ENCODE assay signal across 1 cellular context in genomic region chr12:130870442-130871285, GRCh38.
A peak's percentile ranks its signal among the peaks of the same experiment; 100 is the strongest.
TF ChIP-seq lines count a peak whose summit lies in the region.

No MANE protein-coding gene starts in this region.

TF ChIP-seq in HepG2, 621 proteins besides CTCF, POLR2A, EP300 and RAD21 (continued from another document and continues in another):
- TF ChIP-seq ARID4A (CRISPR knock-in tag; IDR thresholded peaks at IDR 0.05; ENCODE audit: borderline replicate concordance) (peak; percentile 16; the same call in 1 of the 2 replicates), ZMYM4 (CRISPR knock-in tag; IDR thresholded peaks at IDR 0.05) (peak; percentile 36; the same call in 1 of the 2 replicates), ZNF614 (CRISPR knock-in tag; IDR thresholded peaks at IDR 0.05; ENCODE audit: borderline replicate concordance) (no peak), SRSF1 (optimal IDR thresholded peaks at IDR 0.05; ENCODE audit: low read depth, low read length) (peak; percentile 69), ZNF12 (CRISPR knock-in tag; IDR thresholded peaks at IDR 0.05) (peak; percentile 82; the same call in 1 of the 2 replicates), ZNF597 (CRISPR knock-in tag; IDR thresholded peaks at IDR 0.05) (no peak), MTF1 (CRISPR knock-in tag; IDR thresholded peaks at IDR 0.05) (no peak), USF2 (IDR thresholded peaks at IDR 0.05; ENCODE audit: low read depth, low read length) (no peak), USF2 (CRISPR knock-in tag; IDR thresholded peaks at IDR 0.05; ENCODE audit: borderline replicate concordance) (0 out of 2 replicates have a peak, but pooled peaks have one; percentile 29), KAT2B (IDR thresholded peaks at IDR 0.05; ENCODE audit: borderline replicate concordance, low read depth, low read length) (no peak), POLR2AphosphoS2 (IDR thresholded peaks at IDR 0.05; ENCODE audit: low read depth, low read length) (no peak), NR2F2 (IDR thresholded peaks at IDR 0.05; ENCODE audit: borderline replicate concordance, low read depth) (no peak), ZNF724P (CRISPR knock-in tag; IDR thresholded peaks at IDR 0.05; ENCODE audit: borderline replicate concordance) (no peak), ZFP90 (CRISPR knock-in tag; IDR thresholded peaks at IDR 0.05; ENCODE audit: borderline replicate concordance) (peak; percentile 30; the same call in 1 of the 2 replicates), RFX3 (CRISPR knock-in tag; IDR thresholded peaks at IDR 0.05) (peak; percentile 51; the same call in 1 of the 2 replicates), ZNF343 (CRISPR knock-in tag; IDR thresholded peaks at IDR 0.05) (no peak), RBM22 (optimal IDR thresholded peaks at IDR 0.05; ENCODE audit: low read length) (peak; percentile 33), ZNF251 (CRISPR knock-in tag; IDR thresholded peaks at IDR 0.05) (no peak), SRY (CRISPR knock-in tag; IDR thresholded peaks at IDR 0.05) (no peak), ZNF788 (CRISPR knock-in tag; IDR thresholded peaks at IDR 0.05; ENCODE audit: borderline replicate concordance) (peak; percentile 23; the same call in 1 of the 2 replicates), PHF5A (CRISPR knock-in tag; IDR thresholded peaks at IDR 0.05; ENCODE audit: low read depth, unreplicated experiment) (no peak), HOXA9 (CRISPR knock-in tag; IDR thresholded peaks at IDR 0.05; ENCODE audit: borderline replicate concordance) (no peak), ZBTB44 (CRISPR knock-in tag; IDR thresholded peaks at IDR 0.05) (no peak), SP2 (CRISPR knock-in tag; IDR thresholded peaks at IDR 0.05) (no peak), U2AF1 (optimal IDR thresholded peaks at IDR 0.05; ENCODE audit: low read depth, low read length) (no peak), AHR (CRISPR knock-in tag; IDR thresholded peaks at IDR 0.05) (0 out of 2 replicates have a peak, but pooled peaks have one; percentile 29), MAFK (conservative IDR thresholded peaks at IDR 0.05 in 1 of 2, IDR thresholded peaks at IDR 0.05 in 1 of 2; ENCODE audit: low read length in 2 of 2) (no peak), HDAC2 (CRISPR knock-in tag; IDR thresholded peaks at IDR 0.05) (peak; percentile 50; the same call in 1 of the 2 replicates), IRX3 (CRISPR knock-in tag; IDR thresholded peaks at IDR 0.05; ENCODE audit: borderline replicate concordance, low read depth) (no peak), KIAA2018 (CRISPR knock-in tag; IDR thresholded peaks at IDR 0.05; ENCODE audit: borderline replicate concordance) (no peak), PTBP1 (IDR thresholded peaks at IDR 0.05; ENCODE audit: low read depth, low read length, poor library complexity, severe bottlenecking) (no peak), TRAFD1 (CRISPR knock-in tag; IDR thresholded peaks at IDR 0.05; ENCODE audit: borderline replicate concordance) (no peak), MIXL1 (CRISPR knock-in tag; IDR thresholded peaks at IDR 0.05) (no peak), SMAD1 (CRISPR knock-in tag; IDR thresholded peaks at IDR 0.05; ENCODE audit: borderline replicate concordance, low read depth) (no peak), ZNF547 (CRISPR knock-in tag; IDR thresholded peaks at IDR 0.05) (no peak), HCFC1 (IDR thresholded peaks at IDR 0.05; ENCODE audit: low read depth, low read length) (no peak), TEAD3 (CRISPR knock-in tag; optimal IDR thresholded peaks at IDR 0.05; ENCODE audit: borderline replicate concordance) (peak; percentile 64), ZNF768 (CRISPR knock-in tag; IDR thresholded peaks at IDR 0.05) (no peak), THAP9 (CRISPR knock-in tag; IDR thresholded peaks at IDR 0.05; ENCODE audit: borderline replicate concordance) (no peak)
